Comparison of ENCODE assay signal across 9 cellular contexts in the genomic region with DNA sequence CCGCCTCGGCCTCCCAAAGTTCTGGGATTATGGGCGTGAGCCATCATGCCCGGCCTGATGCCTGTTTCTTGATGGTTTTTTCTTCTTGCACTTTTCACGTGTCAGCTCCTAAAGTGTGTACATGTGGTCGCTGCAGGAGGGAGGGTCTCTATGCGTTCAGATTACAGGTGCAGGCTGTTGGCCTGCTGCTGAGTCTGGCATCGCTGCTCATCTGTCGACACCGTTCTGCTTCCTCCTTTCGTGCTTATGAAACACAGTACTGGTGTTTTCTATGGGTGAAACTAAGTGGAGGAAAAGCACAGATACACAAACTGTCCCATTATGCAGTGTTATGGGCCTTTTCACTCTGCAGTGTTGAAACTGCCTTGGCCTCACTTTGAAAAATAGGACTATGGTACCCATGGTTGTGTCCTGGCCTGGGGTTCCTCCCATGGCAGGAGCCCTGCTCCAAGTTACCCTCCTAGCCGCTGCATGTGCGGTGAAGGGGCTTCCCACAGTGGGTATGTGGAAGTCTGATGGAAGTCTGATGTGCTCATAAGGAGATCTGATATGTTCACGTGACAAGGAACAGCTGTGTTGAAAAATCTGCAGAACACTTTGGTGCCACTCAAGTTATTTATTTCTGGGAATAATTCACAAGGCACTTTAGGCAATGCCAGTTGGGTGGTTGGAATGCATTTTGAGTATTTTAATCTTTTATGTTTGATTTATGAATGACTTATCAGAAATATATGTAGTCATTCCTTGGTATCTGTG. TPM values are rescaled to one million over a fixed set of nuclear protein-coding genes. Genes with fewer than 3 reads are reported as not detected.
DNase-seq lines count a peak whose midpoint lies in the region; FAIRE-seq and TF ChIP-seq lines count a peak whose summit lies in the region.
"Had no signal": no experiment of that assay in that cellular context is flagged by ENCODE, and none has a peak within 500 bp of the region (broad histone marks: within the 10 kb centered on the region; RNA-seq: fewer than 3 reads in every experiment).

No MANE protein-coding gene starts in this region.

- no peak overlapping the region for H3K4me3 Mint-ChIP-seq in activated naive CD4-positive, alpha-beta T cell treated with anti-CD3 and anti-CD28 coated beads for 36 hours
- H3K4me3 Mint-ChIP-seq in dendritic cell treated with granulocyte-macrophage colony-stimulating factor and Interleukin-4, amounts not matched to agents 40 ng/mL and 50 ng/mL, for 4 days: no peak overlapping the region

- peak overlapping the region; percentile 40; the same call in 1 of the 2 replicates for H3K9ac ChIP-seq in MM.1S (ENCODE audit: low read length)

- peaks cover 52% of the 10 kb centered on the region for H3K79me2 ChIP-seq in MM.1S (ENCODE audit: low read length)

- H3K4me2 ChIP-seq in MM.1S (ENCODE audit: low read depth, low read length): peak overlapping the region; percentile 36; the same call in 1 of the 2 replicates

- H3K9me3 Mint-ChIP-seq in activated naive CD4-positive, alpha-beta T cell treated with anti-CD3 and anti-CD28 coated beads for 36 hours: no peaks in the 10 kb centered on the region
- H3K9me3 Mint-ChIP-seq in dendritic cell treated with granulocyte-macrophage colony-stimulating factor and Interleukin-4, amounts not matched to agents 40 ng/mL and 50 ng/mL, for 4 days: no peaks in the 10 kb centered on the region

- no peak for DNase-seq in activated naive CD4-positive, alpha-beta T cell treated with anti-CD3 and anti-CD28 coated beads for 36 hours
- DNase-seq in activated naive CD4-positive, alpha-beta T cell (lab: John Stamatoyannopoulos, UW): no peak
- DNase-seq in MM.1S: peak; percentile 82
- DNase-seq in urothelium cell line (ENCODE audit: low spot score): no peak
- no peak for DNase-seq in NCI-H2196 treated with DMSO at 0.1 percent for 48 hours (lab: John Stamatoyannopoulos, UW; ENCODE audit: unreplicated experiment)
- no peak for DNase-seq in NCI-H128 (lab: John Stamatoyannopoulos, UW; ENCODE audit: unreplicated experiment)

- H3K27ac ChIP-seq in MM.1S (ENCODE audit: low read length): peak overlapping the region; percentile 96
- peak overlapping the region; percentile 13 for H3K27ac ChIP-seq in temporal lobe (ENCODE audit: low read depth, low read length)

- FAIRE-seq in urothelium cell line (lab: Jason Lieb, UNC): no peak
- FAIRE-seq: K562 had no signal

- H3K27me3 Mint-ChIP-seq in activated naive CD4-positive, alpha-beta T cell treated with anti-CD3 and anti-CD28 coated beads for 36 hours (ENCODE audit: low read depth): no peaks in the 10 kb centered on the region
- no peaks in the 10 kb centered on the region for H3K27me3 Mint-ChIP-seq in dendritic cell treated with granulocyte-macrophage colony-stimulating factor and Interleukin-4, amounts not matched to agents 40 ng/mL and 50 ng/mL, for 4 days

- no peaks in the 10 kb centered on the region for H3K9me3 ChIP-seq in MM.1S (replicated peaks; ENCODE audit: insufficient read depth, low read length)

- no peak overlapping the region for H2AFZ ChIP-seq in MM.1S (ENCODE audit: low read length)

- TF ChIP-seq CTCF in MM.1S (IDR thresholded peaks at IDR 0.05; ENCODE audit: low read length): no peak

- no peaks in the 10 kb centered on the region for H4K20me1 ChIP-seq in MM.1S (ENCODE audit: insufficient read depth, low read length)

- H3K36me3 Mint-ChIP-seq in activated naive CD4-positive, alpha-beta T cell treated with anti-CD3 and anti-CD28 coated beads for 36 hours (ENCODE audit: low read depth): peaks cover 14% of the 10 kb centered on the region
- H3K36me3 Mint-ChIP-seq in dendritic cell treated with granulocyte-macrophage colony-stimulating factor and Interleukin-4, amounts not matched to agents 40 ng/mL and 50 ng/mL, for 4 days (ENCODE audit: low read depth): peaks cover 73% of the 10 kb centered on the region

- 0 out of 2 replicates have a peak, but pooled peaks cover 3% of the 10 kb centered on the region for H3K36me3 ChIP-seq in MM.1S (replicated peaks; ENCODE audit: insufficient read depth, low read length)

- intact Hi-C loops in activated naive CD4-positive, alpha-beta T cell treated with anti-CD3 and anti-CD28 coated beads for 36 hours (cut with micrococcal nuclease): loop anchor here (10.0 kb wide), 1 partner anchor 915 kb away; no protein-coding TSS in a partner anchor
- intact Hi-C loops in dendritic cell treated with granulocyte-macrophage colony-stimulating factor and Interleukin-4, amounts not matched to agents 40 ng/mL and 50 ng/mL, for 4 days (cut with micrococcal nuclease): no loop called here

- CTCF ChIA-PET in activated naive CD4-positive, alpha-beta T cell treated with anti-CD3 and anti-CD28 coated beads for 36 hours (lab: Charles Lee): interaction anchor here (0.7 to 1.0 kb wide), 3 partner anchors 10 to 430 kb away, joined by 3 to 4 read pairs (median 3); no protein-coding TSS in a partner anchor

- H3K9me2 ChIP-seq in MM.1S (replicated peaks; ENCODE audit: insufficient read depth, low read length): no peaks in the 10 kb centered on the region

- peaks cover 72% of the 10 kb centered on the region for H3K4me1 ChIP-seq in MM.1S (ENCODE audit: low read length)

- H3K4me1 Mint-ChIP-seq in activated naive CD4-positive, alpha-beta T cell treated with anti-CD3 and anti-CD28 coated beads for 36 hours (ENCODE audit: low read depth): peaks cover 52% of the 10 kb centered on the region
- peaks cover 61% of the 10 kb centered on the region for H3K4me1 Mint-ChIP-seq in dendritic cell treated with granulocyte-macrophage colony-stimulating factor and Interleukin-4, amounts not matched to agents 40 ng/mL and 50 ng/mL, for 4 days (ENCODE audit: low read depth)

- peak overlapping the region; percentile 43 for H3K27ac Mint-ChIP-seq in activated naive CD4-positive, alpha-beta T cell treated with anti-CD3 and anti-CD28 coated beads for 36 hours
- peak overlapping the region; percentile 84 for H3K27ac Mint-ChIP-seq in dendritic cell treated with granulocyte-macrophage colony-stimulating factor and Interleukin-4, amounts not matched to agents 40 ng/mL and 50 ng/mL, for 4 days

- H3K4me3 ChIP-seq in MM.1S (ENCODE audit: low read length): 0 out of 2 replicates have a peak overlapping the region, but pooled peaks have one; percentile 2
- H3K4me3 ChIP-seq: K562 had no signal

- peaks cover 63% of the 10 kb centered on the region for H3F3A ChIP-seq in MM.1S (ENCODE audit: insufficient read depth, low read length)

- H3K27me3 ChIP-seq in MM.1S (replicated peaks; ENCODE audit: insufficient read depth, low read length): no peaks in the 10 kb centered on the region

RNA-seq across cellular contexts. Expression of a gene that starts 23.6 kb away (rescaled TPM):
- 10 to 100 TPM; 73.9 to 78.4 TPM for total RNA-seq in activated naive CD4-positive, alpha-beta T cell treated with anti-CD3 and anti-CD28 coated beads for 36 hours
- 32.2 TPM for total RNA-seq in temporal lobe

RNA-seq across cellular contexts. Expression of a gene that starts 48.0 kb away (rescaled TPM):
- total RNA-seq in activated naive CD4-positive, alpha-beta T cell treated with anti-CD3 and anti-CD28 coated beads for 36 hours: 10 to 100 TPM; 77.3 to 81.8 TPM
- 46.0 TPM for total RNA-seq in temporal lobe

RNA-seq across cellular contexts. Expression of a gene that starts 56.3 kb away (rescaled TPM):
- 10 to 100 TPM; 65.8 to 74.0 TPM for total RNA-seq in activated naive CD4-positive, alpha-beta T cell treated with anti-CD3 and anti-CD28 coated beads for 36 hours
- 36.4 TPM for total RNA-seq in temporal lobe
